In the genomic region with DNA sequence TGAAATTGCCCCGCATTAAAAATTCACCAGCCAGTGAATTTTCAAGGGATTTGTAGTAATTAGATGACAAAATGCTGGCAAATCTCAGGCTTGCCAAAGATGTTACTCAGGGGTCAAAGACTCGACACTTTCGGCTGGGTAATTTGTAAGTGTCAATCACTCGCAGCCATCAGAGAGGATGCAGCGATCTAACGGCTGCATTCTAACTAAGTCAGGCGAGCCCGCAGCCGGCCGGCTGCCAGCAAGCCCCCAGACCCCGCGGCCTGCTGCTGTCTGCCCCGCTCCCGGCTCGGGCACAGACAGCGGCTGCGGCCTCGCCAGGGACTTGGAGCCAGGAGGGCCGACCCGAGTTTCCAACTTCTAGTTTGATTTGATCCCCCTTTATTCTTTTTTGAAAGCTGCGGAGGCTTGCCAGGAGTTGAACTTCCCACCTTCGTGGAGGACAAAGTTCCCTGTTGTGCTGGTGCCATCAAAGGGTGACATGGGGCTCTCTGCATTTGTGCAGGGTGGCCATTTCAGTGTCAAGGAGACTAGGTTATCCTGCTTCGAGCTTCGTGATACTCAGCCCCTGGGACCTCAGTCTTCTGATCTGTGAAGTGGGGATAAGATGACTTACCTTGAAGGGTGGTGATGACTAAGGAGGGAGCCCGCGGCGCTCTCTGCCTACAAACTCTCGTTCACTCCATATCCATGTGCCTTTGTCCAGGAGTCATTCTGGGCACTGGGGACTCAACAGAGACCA, we compare ENCODE assay signal across 2 cellular contexts.
TF ChIP-seq lines count a peak whose summit lies in the region.

No MANE protein-coding gene starts in this region.

TF ChIP-seq in HepG2, 621 proteins besides CTCF, POLR2A, EP300 and RAD21 (continued from another document):
- TF ChIP-seq ATM (IDR thresholded peaks at IDR 0.05; ENCODE audit: borderline replicate concordance): no peak
- TF ChIP-seq ZNF629 (CRISPR knock-in tag; conservative IDR thresholded peaks at IDR 0.05): peak; percentile 90

TF ChIP-seq in K562, 482 proteins besides CTCF, POLR2A, EP300 and RAD21 (continued from another document):
- TF ChIP-seq MEIS2 (IDR thresholded peaks at IDR 0.05; ENCODE audit: partially characterized antibody) (peak; percentile 46), ADNP (tag; IDR thresholded peaks at IDR 0.05) (peak; percentile 87), HDAC2 (IDR thresholded peaks at IDR 0.05) (0 out of 2 replicates have a peak, but pooled peaks have one; percentile 42), KDM1A (IDR thresholded peaks at IDR 0.05) (peak; percentile 54 to 83), CHD4 (IDR thresholded peaks at IDR 0.05; ENCODE audit: insufficient read depth, insufficient replicate concordance, low read depth, low read length, poor library complexity, severe bottlenecking) (peak; percentile 68), BCOR (IDR thresholded peaks at IDR 0.05) (peak; percentile 91), RCOR1 (IDR thresholded peaks at IDR 0.05; ENCODE audit: borderline replicate concordance in 1 of 2, low read depth in 2 of 2, low read length in 2 of 2) (0 out of 4 replicates have a peak, but pooled peaks have one; percentile 25 to 34), RBM25 (IDR thresholded peaks at IDR 0.05; ENCODE audit: low read depth, low read length, severe bottlenecking) (peak; percentile 93), CBX3 (IDR thresholded peaks at IDR 0.05; ENCODE audit: borderline replicate concordance in 1 of 2, low read length in 2 of 2) (peak in 1 of 2 experiments; percentile 73; a peak in 1 of 3 replicates), CBX1 (IDR thresholded peaks at IDR 0.05; ENCODE audit: low read depth) (peak; percentile 62; the same call in 1 of the 2 replicates), PTBP1 (IDR thresholded peaks at IDR 0.05; ENCODE audit: low read depth, low read length) (0 out of 2 replicates have a peak, but pooled peaks have one; percentile 58)
- TF ChIP-seq, protein P1, sequence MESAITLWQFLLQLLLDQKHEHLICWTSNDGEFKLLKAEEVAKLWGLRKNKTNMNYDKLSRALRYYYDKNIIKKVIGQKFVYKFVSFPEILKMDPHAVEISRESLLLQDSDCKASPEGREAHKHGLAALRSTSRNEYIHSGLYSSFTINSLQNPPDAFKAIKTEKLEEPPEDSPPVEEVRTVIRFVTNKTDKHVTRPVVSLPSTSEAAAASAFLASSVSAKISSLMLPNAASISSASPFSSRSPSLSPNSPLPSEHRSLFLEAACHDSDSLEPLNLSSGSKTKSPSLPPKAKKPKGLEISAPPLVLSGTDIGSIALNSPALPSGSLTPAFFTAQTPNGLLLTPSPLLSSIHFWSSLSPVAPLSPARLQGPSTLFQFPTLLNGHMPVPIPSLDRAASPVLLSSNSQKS (CRISPR knock-in tag; IDR thresholded peaks at IDR 0.05): no peak
- TF ChIP-seq, protein P2, sequence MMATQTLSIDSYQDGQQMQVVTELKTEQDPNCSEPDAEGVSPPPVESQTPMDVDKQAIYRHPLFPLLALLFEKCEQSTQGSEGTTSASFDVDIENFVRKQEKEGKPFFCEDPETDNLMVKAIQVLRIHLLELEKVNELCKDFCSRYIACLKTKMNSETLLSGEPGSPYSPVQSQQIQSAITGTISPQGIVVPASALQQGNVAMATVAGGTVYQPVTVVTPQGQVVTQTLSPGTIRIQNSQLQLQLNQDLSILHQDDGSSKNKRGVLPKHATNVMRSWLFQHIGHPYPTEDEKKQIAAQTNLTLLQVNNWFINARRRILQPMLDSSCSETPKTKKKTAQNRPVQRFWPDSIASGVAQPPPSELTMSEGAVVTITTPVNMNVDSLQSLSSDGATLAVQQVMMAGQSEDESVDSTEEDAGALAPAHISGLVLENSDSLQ (IDR thresholded peaks at IDR 0.05): peak; percentile 59; the same call in 1 of the 2 replicates
- TF ChIP-seq, protein P3, sequence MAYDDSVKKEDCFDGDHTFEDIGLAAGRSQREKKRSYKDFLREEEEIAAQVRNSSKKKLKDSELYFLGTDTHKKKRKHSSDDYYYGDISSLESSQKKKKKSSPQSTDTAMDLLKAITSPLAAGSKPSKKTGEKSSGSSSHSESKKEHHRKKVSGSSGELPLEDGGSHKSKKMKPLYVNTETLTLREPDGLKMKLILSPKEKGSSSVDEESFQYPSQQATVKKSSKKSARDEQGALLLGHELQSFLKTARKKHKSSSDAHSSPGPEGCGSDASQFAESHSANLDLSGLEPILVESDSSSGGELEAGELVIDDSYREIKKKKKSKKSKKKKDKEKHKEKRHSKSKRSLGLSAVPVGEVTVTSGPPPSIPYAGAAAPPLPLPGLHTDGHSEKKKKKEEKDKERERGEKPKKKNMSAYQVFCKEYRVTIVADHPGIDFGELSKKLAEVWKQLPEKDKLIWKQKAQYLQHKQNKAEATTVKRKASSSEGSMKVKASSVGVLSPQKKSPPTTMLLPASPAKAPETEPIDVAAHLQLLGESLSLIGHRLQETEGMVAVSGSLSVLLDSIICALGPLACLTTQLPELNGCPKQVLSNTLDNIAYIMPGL (CRISPR knock-in tag; IDR thresholded peaks at IDR 0.05): no peak
- TF ChIP-seq, protein P4, sequence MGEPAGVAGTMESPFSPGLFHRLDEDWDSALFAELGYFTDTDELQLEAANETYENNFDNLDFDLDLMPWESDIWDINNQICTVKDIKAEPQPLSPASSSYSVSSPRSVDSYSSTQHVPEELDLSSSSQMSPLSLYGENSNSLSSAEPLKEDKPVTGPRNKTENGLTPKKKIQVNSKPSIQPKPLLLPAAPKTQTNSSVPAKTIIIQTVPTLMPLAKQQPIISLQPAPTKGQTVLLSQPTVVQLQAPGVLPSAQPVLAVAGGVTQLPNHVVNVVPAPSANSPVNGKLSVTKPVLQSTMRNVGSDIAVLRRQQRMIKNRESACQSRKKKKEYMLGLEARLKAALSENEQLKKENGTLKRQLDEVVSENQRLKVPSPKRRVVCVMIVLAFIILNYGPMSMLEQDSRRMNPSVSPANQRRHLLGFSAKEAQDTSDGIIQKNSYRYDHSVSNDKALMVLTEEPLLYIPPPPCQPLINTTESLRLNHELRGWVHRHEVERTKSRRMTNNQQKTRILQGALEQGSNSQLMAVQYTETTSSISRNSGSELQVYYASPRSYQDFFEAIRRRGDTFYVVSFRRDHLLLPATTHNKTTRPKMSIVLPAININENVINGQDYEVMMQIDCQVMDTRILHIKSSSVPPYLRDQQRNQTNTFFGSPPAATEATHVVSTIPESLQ (CRISPR knock-in tag; IDR thresholded peaks at IDR 0.05): no peak
